ENCODE assay signal across 10 cellular contexts in genomic region chr21:32712043-32712442, GRCh38. TPM values are rescaled to one million over a fixed set of nuclear protein-coding genes. Genes with fewer than 3 reads are reported as not detected.
A peak's percentile ranks its signal among the peaks of the same experiment; 100 is the strongest.
DNase-seq lines count a peak whose midpoint lies in the region; ATAC-seq lines count a peak whose summit lies in the region.
"Had no signal": no experiment of that assay in that cellular context is flagged by ENCODE, and none has a peak within 500 bp of the region (broad histone marks: within the 10 kb centered on the region; RNA-seq: fewer than 3 reads in every experiment).

No MANE protein-coding gene starts in this region.

- H3K36me3 Mint-ChIP-seq in activated T-helper 1 cell treated with anti-CD3 and anti-CD28 coated beads, Interleukin-12 subunit alpha, Interleukin-12 subunit beta, Interleukin-2, Interleukin-4 antibody, amounts not matched to agents 30 ng/mL and 10 ng/mL and 1 ng/mL, durations not matched to agents 14 hours and 24 hours and 36 hours (ENCODE audit: low read depth) = peaks cover 9% of the 10 kb centered on the region

- H3K4me1 Mint-ChIP-seq in activated T-helper 1 cell treated with anti-CD3 and anti-CD28 coated beads, Interleukin-12 subunit alpha, Interleukin-12 subunit beta, Interleukin-2, Interleukin-4 antibody, amounts not matched to agents 30 ng/mL and 10 ng/mL and 1 ng/mL, durations not matched to agents 14 hours and 24 hours and 36 hours (ENCODE audit: low read depth) = peaks cover 22% of the 10 kb centered on the region

- peak; percentile 20 for DNase-seq in activated T-helper 1 cell treated with anti-CD3 and anti-CD28 coated beads, Interleukin-12 subunit alpha, Interleukin-12 subunit beta, Interleukin-2, Interleukin-4 antibody, amounts not matched to agents 30 ng/mL and 10 ng/mL and 1 ng/mL, durations not matched to agents 14 hours and 24 hours and 36 hours (ENCODE audit: low spot score)
- no peak for DNase-seq in HCEC 1CT
- no peak for DNase-seq in HPDE6-E6E7 (ENCODE audit: extremely low spot score)
- no peak for DNase-seq in DMS53 treated with DMSO at 0.1 percent for 48 hours (lab: John Stamatoyannopoulos, UW; ENCODE audit: unreplicated experiment)
- no peak for DNase-seq in A172 (ENCODE audit: low spot score)
- DNase-seq: NCI-H748 treated with DMSO at 0.1 percent for 48 hours had no signal

- no peaks in the 10 kb centered on the region for H3K27me3 Mint-ChIP-seq in activated T-helper 1 cell treated with anti-CD3 and anti-CD28 coated beads, Interleukin-12 subunit alpha, Interleukin-12 subunit beta, Interleukin-2, Interleukin-4 antibody, amounts not matched to agents 30 ng/mL and 10 ng/mL and 1 ng/mL, durations not matched to agents 14 hours and 24 hours and 36 hours (ENCODE audit: insufficient read depth)
- H3K27me3 Mint-ChIP-seq: activated naive CD4-positive, alpha-beta T cell treated with anti-CD3 and anti-CD28 coated beads, Interleukin-2, amount 50 U/mL, for 24 hours had no signal

- ATAC-seq in GM18498 (IDR thresholded peaks at IDR 0.05; ENCODE audit: unreplicated experiment) (peak; percentile 99), GM19467 (IDR thresholded peaks at IDR 0.05; ENCODE audit: unreplicated experiment) (peak; percentile 96), HG03159 (IDR thresholded peaks at IDR 0.05; ENCODE audit: unreplicated experiment) (peak; percentile 99)

- H3K9me3 Mint-ChIP-seq in activated T-helper 1 cell treated with anti-CD3 and anti-CD28 coated beads, Interleukin-12 subunit alpha, Interleukin-12 subunit beta, Interleukin-2, Interleukin-4 antibody, amounts not matched to agents 30 ng/mL and 10 ng/mL and 1 ng/mL, durations not matched to agents 14 hours and 24 hours and 36 hours = no peaks in the 10 kb centered on the region

- intact Hi-C loops in activated T-helper 1 cell treated with anti-CD3 and anti-CD28 coated beads, Interleukin-12 subunit alpha, Interleukin-12 subunit beta, Interleukin-2, Interleukin-4 antibody, amounts not matched to agents 30 ng/mL and 10 ng/mL and 1 ng/mL, durations not matched to agents 14 hours and 24 hours and 36 hours (cut with micrococcal nuclease) = loop anchor here (1.0 to 5.0 kb wide), 3 partner anchors 15 to 114 kb away; partner anchors contain the start of gene PAXBP1

- H3K4me3 Mint-ChIP-seq in activated T-helper 1 cell treated with anti-CD3 and anti-CD28 coated beads, Interleukin-12 subunit alpha, Interleukin-12 subunit beta, Interleukin-2, Interleukin-4 antibody, amounts not matched to agents 30 ng/mL and 10 ng/mL and 1 ng/mL, durations not matched to agents 14 hours and 24 hours and 36 hours = no peak overlapping the region
- H3K4me3 Mint-ChIP-seq: activated naive CD4-positive, alpha-beta T cell treated with anti-CD3 and anti-CD28 coated beads, Interleukin-2, amount 50 U/mL, for 24 hours had no signal

- no peak overlapping the region for H3K27ac Mint-ChIP-seq in activated T-helper 1 cell treated with anti-CD3 and anti-CD28 coated beads, Interleukin-12 subunit alpha, Interleukin-12 subunit beta, Interleukin-2, Interleukin-4 antibody, amounts not matched to agents 30 ng/mL and 10 ng/mL and 1 ng/mL, durations not matched to agents 14 hours and 24 hours and 36 hours
- H3K27ac Mint-ChIP-seq: activated naive CD4-positive, alpha-beta T cell treated with anti-CD3 and anti-CD28 coated beads, Interleukin-2, amount 50 U/mL, for 24 hours had no signal

RNA-seq across cellular contexts. Expression of gene SYNJ1, which starts 15.8 kb away (rescaled TPM):
- total RNA-seq in activated T-helper 1 cell treated with anti-CD3 and anti-CD28 coated beads, Interleukin-12 subunit alpha, Interleukin-12 subunit beta, Interleukin-2, Interleukin-4 antibody, amounts not matched to agents 30 ng/mL and 10 ng/mL and 1 ng/mL, durations not matched to agents 14 hours and 24 hours and 36 hours = 13.1 and 13.7 TPM in 2 replicates
- 6.0 and 6.8 TPM in 2 replicates for total RNA-seq in A172 (2014; rRNA removed; shearing (Covaris generic))

RNA-seq across cellular contexts. Expression of gene PAXBP1, which starts 59.5 kb away (rescaled TPM):
- total RNA-seq in activated T-helper 1 cell treated with anti-CD3 and anti-CD28 coated beads, Interleukin-12 subunit alpha, Interleukin-12 subunit beta, Interleukin-2, Interleukin-4 antibody, amounts not matched to agents 30 ng/mL and 10 ng/mL and 1 ng/mL, durations not matched to agents 14 hours and 24 hours and 36 hours = 58.3 and 62.6 TPM in 2 replicates
- total RNA-seq in A172 (2014; rRNA removed; shearing (Covaris generic)) = 33.8 and 47.6 TPM in 2 replicates
